Comparison of ENCODE assay signal across 8 cellular contexts in genomic region chr10:5977471-5978370, GRCh38. TPM values are rescaled to one million over a fixed set of nuclear protein-coding genes. Genes with fewer than 3 reads are reported as not detected.
DNase-seq lines count a peak whose midpoint lies in the region; ATAC-seq and TF ChIP-seq lines count a peak whose summit lies in the region.

Gene IL15RA (minus strand): TSS chr10:5977543. CDS start chr10:5977492, 51 bp downstream.

- H3K27me3 ChIP-seq in PC-9 (ENCODE audit: insufficient read depth, low read depth) (no peaks in the 10 kb centered on the region), neural progenitor cell (peaks cover 89% of the 10 kb centered on the region)

- BruUV-seq in PC-9 (replicated peaks; lab: Mats Ljungman, UMichigan), result TSS peak; percentile 52

- peaks cover 7% of the 10 kb centered on the region; the same call in 1 of the 2 replicates for H3K79me2 ChIP-seq in PC-9 (ENCODE audit: low read depth)
- H3K79me2 ChIP-seq in neural progenitor cell (ENCODE audit: low read depth), result no peaks in the 10 kb centered on the region

- no peaks in the 10 kb centered on the region for H3K9me3 Mint-ChIP-seq in activated T-helper 1 cell treated with anti-CD3 and anti-CD28 coated beads, Interleukin-12 subunit alpha, Interleukin-12 subunit beta, Interleukin-2, Interleukin-4 antibody, amounts not matched to agents 30 ng/mL and 10 ng/mL and 1 ng/mL, durations not matched to agents 14 hours and 24 hours and 36 hours
- peaks cover 4% of the 10 kb centered on the region for H3K9me3 Mint-ChIP-seq in neural progenitor cell

- H3F3A ChIP-seq in PC-9 (ENCODE audit: insufficient read depth, low read depth) (no peaks in the 10 kb centered on the region), neural progenitor cell (ENCODE audit: low read depth) (peaks cover 8% of the 10 kb centered on the region)

- intact Hi-C loops in PC-9 (cut with micrococcal nuclease; ENCODE audit: unreplicated experiment), result loop anchor here (2.0 kb wide), 1 partner anchor 19 kb away; no protein-coding TSS in a partner anchor
- intact Hi-C loops in activated T-helper 1 cell treated with anti-CD3 and anti-CD28 coated beads, Interleukin-12 subunit alpha, Interleukin-12 subunit beta, Interleukin-2, Interleukin-4 antibody, amounts not matched to agents 30 ng/mL and 10 ng/mL and 1 ng/mL, durations not matched to agents 14 hours and 24 hours and 36 hours (cut with micrococcal nuclease), result loop anchor here (2.0 to 10.0 kb wide), 3 partner anchors 225 to 533 kb away; partner anchors contain the start of gene PFKFB3

- H2AFZ ChIP-seq in PC-9 (peak within 1 kb of the TSS; percentile 91), neural progenitor cell (replicated peaks) (peak within 1 kb of the TSS; percentile 97)

- DNase-seq in AG09319 (ENCODE audit: extremely low read depth, low read depth) (peak; percentile 20), PC-9 (peak; percentile 70 to 87), fibroblast of pulmonary artery (ENCODE audit: low read depth) (peak; percentile 63), neural progenitor cell (ENCODE audit: low spot score) (peak; percentile 62)
- DNase-seq in activated T-helper 1 cell treated with anti-CD3 and anti-CD28 coated beads, Interleukin-12 subunit alpha, Interleukin-12 subunit beta, Interleukin-2, Interleukin-4 antibody, amounts not matched to agents 30 ng/mL and 10 ng/mL and 1 ng/mL, durations not matched to agents 14 hours and 24 hours and 36 hours (ENCODE audit: low spot score), result peak; percentile 88

- POLR2A ChIA-PET in PC-9 (lab: Charles Lee; ENCODE audit: unreplicated experiment), result interaction anchor here (0.6 kb wide), 1 partner anchor 88 kb away, joined by 5 read pairs; the partner anchor contains the start of genes ANKRD16 and FBH1

- TF ChIP-seq CTCF in AG09319 (IDR thresholded peaks at IDR 0.05; ENCODE audit: low read depth, low read length) (no peak), PC-9 (conservative IDR thresholded peaks at IDR 0.05) (no peak), fibroblast of pulmonary artery (IDR thresholded peaks at IDR 0.05; ENCODE audit: low read length, missing control alignments) (no peak), neural progenitor cell (IDR thresholded peaks at IDR 0.05) (peak; percentile 13), subcutaneous adipose tissue (IDR thresholded peaks at IDR 0.05; ENCODE audit: low read depth) (no peak)

- no peaks in the 10 kb centered on the region for H3K9me2 ChIP-seq in PC-9 (ENCODE audit: insufficient read depth)

- no peak within 1 kb of the TSS for H3K9ac ChIP-seq in neural progenitor cell

- H3K36me3 Mint-ChIP-seq in activated T-helper 1 cell treated with anti-CD3 and anti-CD28 coated beads, Interleukin-12 subunit alpha, Interleukin-12 subunit beta, Interleukin-2, Interleukin-4 antibody, amounts not matched to agents 30 ng/mL and 10 ng/mL and 1 ng/mL, durations not matched to agents 14 hours and 24 hours and 36 hours (ENCODE audit: low read depth), result peaks cover 2% of the 10 kb centered on the region
- H3K36me3 Mint-ChIP-seq in neural progenitor cell, result peaks cover 2% of the 10 kb centered on the region

- peak within 1 kb of the TSS; percentile 90 for H3K27ac Mint-ChIP-seq in activated T-helper 1 cell treated with anti-CD3 and anti-CD28 coated beads, Interleukin-12 subunit alpha, Interleukin-12 subunit beta, Interleukin-2, Interleukin-4 antibody, amounts not matched to agents 30 ng/mL and 10 ng/mL and 1 ng/mL, durations not matched to agents 14 hours and 24 hours and 36 hours
- no peak within 1 kb of the TSS for H3K27ac Mint-ChIP-seq in neural progenitor cell

- H3K36me3 ChIP-seq in PC-9 (ENCODE audit: low read depth), result no peaks in the 10 kb centered on the region
- no peaks in the 10 kb centered on the region for H3K36me3 ChIP-seq in neural progenitor cell

- H4K20me1 ChIP-seq in PC-9 (ENCODE audit: insufficient read depth), result no peaks in the 10 kb centered on the region
- H4K20me1 ChIP-seq in neural progenitor cell (ENCODE audit: low read depth), result peaks cover 16% of the 10 kb centered on the region

- ATAC-seq in GM18907 (IDR thresholded peaks at IDR 0.05; ENCODE audit: unreplicated experiment) (peak; percentile 74), HG03108 (IDR thresholded peaks at IDR 0.05; ENCODE audit: unreplicated experiment) (peak; percentile 56)

- H3K4me2 ChIP-seq in PC-9 (peak within 1 kb of the TSS; percentile 85), neural progenitor cell (peak within 1 kb of the TSS; percentile 99)

- peak within 1 kb of the TSS; percentile 6; the same call in 1 of the 2 replicates for H3K27ac ChIP-seq in PC-9
- H3K27ac ChIP-seq in neural progenitor cell, result no peak within 1 kb of the TSS

- peaks cover 30% of the 10 kb centered on the region for H3K4me1 Mint-ChIP-seq in activated T-helper 1 cell treated with anti-CD3 and anti-CD28 coated beads, Interleukin-12 subunit alpha, Interleukin-12 subunit beta, Interleukin-2, Interleukin-4 antibody, amounts not matched to agents 30 ng/mL and 10 ng/mL and 1 ng/mL, durations not matched to agents 14 hours and 24 hours and 36 hours (ENCODE audit: low read depth)
- peaks cover 13% of the 10 kb centered on the region for H3K4me1 Mint-ChIP-seq in neural progenitor cell

- CTCF ChIA-PET in PC-9 (lab: Charles Lee), result interaction anchor here (0.6 to 0.7 kb wide), 2 partner anchors 225 to 1423 kb away, joined by 3 read pairs; no protein-coding TSS in a partner anchor

- H3K4me1 ChIP-seq in PC-9 (replicated peaks; ENCODE audit: insufficient read depth) (no peaks in the 10 kb centered on the region), neural progenitor cell (peaks cover 3% of the 10 kb centered on the region)

- H3K27me3 Mint-ChIP-seq in activated T-helper 1 cell treated with anti-CD3 and anti-CD28 coated beads, Interleukin-12 subunit alpha, Interleukin-12 subunit beta, Interleukin-2, Interleukin-4 antibody, amounts not matched to agents 30 ng/mL and 10 ng/mL and 1 ng/mL, durations not matched to agents 14 hours and 24 hours and 36 hours (ENCODE audit: insufficient read depth), result peaks cover 4% of the 10 kb centered on the region
- H3K27me3 Mint-ChIP-seq in neural progenitor cell (ENCODE audit: insufficient read depth, low read depth), result peaks cover 37% of the 10 kb centered on the region

- peak within 1 kb of the TSS; percentile 93 for H3K4me3 Mint-ChIP-seq in activated T-helper 1 cell treated with anti-CD3 and anti-CD28 coated beads, Interleukin-12 subunit alpha, Interleukin-12 subunit beta, Interleukin-2, Interleukin-4 antibody, amounts not matched to agents 30 ng/mL and 10 ng/mL and 1 ng/mL, durations not matched to agents 14 hours and 24 hours and 36 hours
- H3K4me3 Mint-ChIP-seq in neural progenitor cell, result peak within 1 kb of the TSS; percentile 91

- peak within 1 kb of the TSS; percentile 70 for H3K4me3 ChIP-seq in PC-9
- peak within 1 kb of the TSS; percentile 84 for H3K4me3 ChIP-seq in fibroblast of pulmonary artery (replicated peaks; ENCODE audit: low read depth, low read length)
- H3K4me3 ChIP-seq in neural progenitor cell, result peak within 1 kb of the TSS; percentile 62

- no peaks in the 10 kb centered on the region for H3K9me3 ChIP-seq in PC-9 (ENCODE audit: insufficient read depth, low read depth)
- H3K9me3 ChIP-seq in neural progenitor cell (ENCODE audit: low read depth), result no peaks in the 10 kb centered on the region

RNA-seq across cellular contexts. Expression of gene IL15RA, which starts in this region (rescaled TPM):
- 15.5 TPM in 2 replicates for total RNA-seq in PC-9 (2021)
- 23.4 and 24.4 TPM in 2 replicates for total RNA-seq in activated T-helper 1 cell treated with anti-CD3 and anti-CD28 coated beads, Interleukin-12 subunit alpha, Interleukin-12 subunit beta, Interleukin-2, Interleukin-4 antibody, amounts not matched to agents 30 ng/mL and 10 ng/mL and 1 ng/mL, durations not matched to agents 14 hours and 24 hours and 36 hours
- not detected in 2 replicates for total RNA-seq in neural progenitor cell (ENCODE audit: low replicate concordance)
- 10 to 100 TPM; 14.4 to 62.2 (median 23.8) TPM for total RNA-seq in subcutaneous adipose tissue

Comparison
In these comparisons a context has a peak if more than half of its experiments do, and no peak if none do; other contexts are left out.
1. RNA of gene IL15RA (total RNA-seq): 14.4 to 62.2 TPM in subcutaneous adipose tissue, 23.4 to 24.4 TPM in activated T-helper 1 cell treated with anti-CD3 and anti-CD28 coated beads, Interleukin-12 subunit alpha, Interleukin-12 subunit beta, Interleukin-2, Interleukin-4 antibody, amounts not matched to agents 30 ng/mL and 10 ng/mL and 1 ng/mL, durations not matched to agents 14 hours and 24 hours and 36 hours and 15.5 TPM in PC-9; not detected in neural progenitor cell; every median in the first group is over 10 times any median in the second.
2. Peak in DNase-seq, H3K4me3 ChIP-seq and H3K4me2 ChIP-seq in neural progenitor cell; RNA of the gene not detected or under 1 TPM.
3. DNase-seq: peak in every context shown above with its lines; median percentile 88 in activated T-helper 1 cell treated with anti-CD3 and anti-CD28 coated beads, Interleukin-12 subunit alpha, Interleukin-12 subunit beta, Interleukin-2, Interleukin-4 antibody, amounts not matched to agents 30 ng/mL and 10 ng/mL and 1 ng/mL, durations not matched to agents 14 hours and 24 hours and 36 hours; 78 in PC-9; 63 in fibroblast of pulmonary artery; 62 in neural progenitor cell; 20 in AG09319.
4. Peak in every context shown above with its lines, with median percentiles within 50 percentile points of each other: H3K4me3 ChIP-seq.